13 cellular contexts compared by ENCODE assay signal in genomic region chr12:58086930-58087329, GRCh38.
DNase-seq lines count a peak whose midpoint lies in the region; ATAC-seq, FAIRE-seq and TF ChIP-seq lines count a peak whose summit lies in the region.
"Had no signal": no experiment of that assay in that cellular context is flagged by ENCODE, and none has a peak within 500 bp of the region (broad histone marks: within the 10 kb centered on the region; RNA-seq: fewer than 3 reads in every experiment).

No MANE protein-coding gene starts in this region.

- no peak for TF ChIP-seq RAD21 in H1 (IDR thresholded peaks at IDR 0.05 in 1 of 2, conservative IDR thresholded peaks at IDR 0.05 in 1 of 2; ENCODE audit: low read depth in 2 of 2, low read length in 2 of 2)

- H4K5ac ChIP-seq in H1 (ENCODE audit: insufficient read length, low read depth, low read length) = no peak overlapping the region

- no peak overlapping the region for H3K9ac ChIP-seq in H1 (replicated peaks in 1 of 4; ENCODE audit: extremely low read depth in 1 of 4, low read depth in 3 of 4, low read length in 3 of 4)
- no peak overlapping the region for H3K9ac ChIP-seq in neural progenitor cell

- H3K4ac ChIP-seq in H1 (replicated peaks; ENCODE audit: insufficient read length, low read depth, low read length) = no peak overlapping the region

- no peak overlapping the region for H3K27ac ChIP-seq in H1 (ENCODE audit: low read depth, low read length)
- no peak overlapping the region for H3K27ac ChIP-seq in neural progenitor cell
- no peak overlapping the region for H3K27ac ChIP-seq in foreskin keratinocyte
- H3K27ac ChIP-seq: 22Rv1 had no signal

- no peak overlapping the region for H3K56ac ChIP-seq in H1 (replicated peaks; ENCODE audit: insufficient read length, low read depth, low read length)

- H3K79me1 ChIP-seq in H1 (ENCODE audit: low read depth, low read length) = no peaks in the 10 kb centered on the region

- H2AFZ ChIP-seq in H1 (ENCODE audit: low read length) (peak overlapping the region; percentile 28; the same call in 1 of the 2 replicates), neural progenitor cell (replicated peaks) (no peak overlapping the region)

- no peak overlapping the region for H3K4me3 Mint-ChIP-seq in neural progenitor cell
- H3K4me3 Mint-ChIP-seq: CD14-positive monocyte; CD8-positive, alpha-beta memory T cell had no signal

- peaks cover 6% of the 10 kb centered on the region for H3F3A ChIP-seq in neural progenitor cell (ENCODE audit: low read depth)

- H3K4me1 ChIP-seq in H1 (replicated peaks in 1 of 4; ENCODE audit: control insufficient read depth in 3 of 4, insufficient read depth in 4 of 4, low read length in 3 of 4) (0 out of 7 replicates have a peak, but pooled peaks cover 0 to 4% (median 0%) of the 10 kb centered on the region in 4 experiments), neural progenitor cell (peaks cover 6% of the 10 kb centered on the region), foreskin keratinocyte (no peaks in the 10 kb centered on the region)

- no peak overlapping the region for H3K27ac Mint-ChIP-seq in neural progenitor cell
- H3K27ac Mint-ChIP-seq: CD14-positive monocyte; CD8-positive, alpha-beta memory T cell had no signal

- no peaks in the 10 kb centered on the region for H3K36me3 ChIP-seq in H1 (ENCODE audit: control insufficient read depth in 2 of 4, insufficient read depth in 4 of 4, low read length in 3 of 4)
- no peaks in the 10 kb centered on the region for H3K36me3 ChIP-seq in neural progenitor cell

- 93% methylated on average over 6 of the region's 6 CpGs; no CpG with 5 or more reads in 1 of the 2 experiments for WGBS in H1 (ENCODE audit: extremely low coverage in 1 of 2, insufficient coverage in 1 of 2, insufficient read length in 1 of 2, insufficient replicate concordance in 2 of 2, low coverage in 1 of 2, low lambda C conversion rate in 2 of 2, missing lambda C conversion rate in 1 of 2), 2 experiments

- H3K27me3 ChIP-seq in H1 (replicated peaks in 1 of 4; ENCODE audit: control insufficient read depth in 3 of 4, extremely low read depth in 1 of 4, insufficient read depth in 3 of 4, low read length in 3 of 4) (no peaks in the 10 kb centered on the region), neural progenitor cell (no peaks in the 10 kb centered on the region), foreskin keratinocyte (peaks cover 5% of the 10 kb centered on the region)

- peak; percentile 4 for DNase-seq in NCI-H146 (lab: John Stamatoyannopoulos, UW)
- no peak for DNase-seq in NCI-H146 treated with DMSO at 0.1 percent for 48 hours (lab: John Stamatoyannopoulos, UW; ENCODE audit: unreplicated experiment)
- peak; percentile 20 for DNase-seq in COR-L47 (lab: John Stamatoyannopoulos, UW)
- no peak for DNase-seq in H1 (ENCODE audit: low read depth in 1 of 2, low spot score in 2 of 2)
- peak; percentile 28 for DNase-seq in neural progenitor cell (ENCODE audit: low spot score)
- no peak for DNase-seq in foreskin keratinocyte
- no peak for DNase-seq in NCI-H128 (lab: John Stamatoyannopoulos, UW; ENCODE audit: unreplicated experiment)
- DNase-seq: CD8-positive, alpha-beta memory T cell; DMS53; GF-D8 had no signal

- H3K23ac ChIP-seq in H1 (ENCODE audit: insufficient read length) = no peak overlapping the region

- no peak for ATAC-seq in foreskin keratinocyte

- TF ChIP-seq CTCF in H1 (IDR thresholded peaks at IDR 0.05; ENCODE audit: control extremely low read depth in 1 of 3, insufficient read depth in 1 of 3, low read depth in 1 of 3, low read length in 3 of 3) = no peak
- TF ChIP-seq CTCF in neural progenitor cell (IDR thresholded peaks at IDR 0.05) = no peak
- no peak for TF ChIP-seq CTCF in foreskin keratinocyte (conservative IDR thresholded peaks at IDR 0.05)

- no peak overlapping the region for H2BK120ac ChIP-seq in H1 (replicated peaks; ENCODE audit: low read depth, low read length)

- H3K4me2 ChIP-seq in H1 (ENCODE audit: insufficient read depth in 1 of 2, low read depth in 2 of 2, low read length in 2 of 2) (no peak overlapping the region), neural progenitor cell (peak overlapping the region; percentile 29)

- TF ChIP-seq EP300 in H1 (IDR thresholded peaks at IDR 0.05; ENCODE audit: borderline replicate concordance in 1 of 2, low read depth in 2 of 2, low read length in 2 of 2) = no peak

- peaks cover 19% of the 10 kb centered on the region for H3K4me1 Mint-ChIP-seq in neural progenitor cell
- H3K4me1 Mint-ChIP-seq: CD8-positive, alpha-beta memory T cell had no signal

- H4K91ac ChIP-seq in H1 (replicated peaks; ENCODE audit: insufficient read length, low read length) = no peak overlapping the region

- H3K27me3 Mint-ChIP-seq in neural progenitor cell (ENCODE audit: insufficient read depth, low read depth) = no peaks in the 10 kb centered on the region

- no peak overlapping the region for H2BK15ac ChIP-seq in H1 (ENCODE audit: low read length)

- POLR2A ChIA-PET in H1 (lab: Charles Lee; ENCODE audit: partially characterized antibody) = no interaction called here

- TF ChIP-seq POLR2A in H1 (IDR thresholded peaks at IDR 0.05; ENCODE audit: control extremely low read depth in 1 of 2, low read depth in 2 of 2, low read length in 2 of 2) = no peak

- H2AK5ac ChIP-seq in H1 (ENCODE audit: low read depth, low read length) = no peak overlapping the region

- H3K79me2 ChIP-seq in H1 (ENCODE audit: control insufficient read depth in 1 of 2, insufficient read depth in 2 of 2, low read length in 2 of 2) = no peaks in the 10 kb centered on the region
- H3K79me2 ChIP-seq in neural progenitor cell (ENCODE audit: low read depth) = no peaks in the 10 kb centered on the region

- H3K18ac ChIP-seq in H1 (ENCODE audit: extremely low read depth, low read length) = no peak overlapping the region; the same call in 1 of the 2 replicates

- H3K9me3 ChIP-seq in H1 (ENCODE audit: insufficient read depth in 2 of 2, low read depth in 1 of 2, low read length in 1 of 2) = no peaks in the 10 kb centered on the region; a peak in 1 of 4 replicates
- no peaks in the 10 kb centered on the region for H3K9me3 ChIP-seq in neural progenitor cell (ENCODE audit: low read depth)

- H3K36me3 Mint-ChIP-seq in neural progenitor cell = no peaks in the 10 kb centered on the region
- H3K36me3 Mint-ChIP-seq: CD14-positive monocyte; CD8-positive, alpha-beta memory T cell had no signal

- CTCF ChIA-PET in H1 (lab: Charles Lee; ENCODE audit: partially characterized antibody) = interaction anchor here (0.9 kb wide), 1 partner anchor 19 kb away, joined by 3 read pairs; no protein-coding TSS in a partner anchor

- no peak overlapping the region for H4K8ac ChIP-seq in H1 (ENCODE audit: extremely low read depth, insufficient read depth, low read length)

- H4K20me1 ChIP-seq in H1 (replicated peaks in 1 of 2; ENCODE audit: control insufficient read depth in 1 of 2, insufficient read depth in 2 of 2, low read length in 2 of 2) (no peaks in the 10 kb centered on the region), neural progenitor cell (ENCODE audit: low read depth) (no peaks in the 10 kb centered on the region)

- H3K14ac ChIP-seq in H1 (ENCODE audit: insufficient read length) = no peak overlapping the region

- H2BK20ac ChIP-seq in H1 (ENCODE audit: low read length) = no peak overlapping the region

- no peak overlapping the region for H2BK12ac ChIP-seq in H1 (ENCODE audit: low read depth, low read length)

- H3K4me3 ChIP-seq in H1 (ENCODE audit: extremely low read depth in 1 of 4, insufficient read depth in 2 of 4, low read depth in 3 of 4, low read length in 4 of 4) = no peak overlapping the region
- H3K4me3 ChIP-seq in neural progenitor cell = no peak overlapping the region

- no peaks in the 10 kb centered on the region for H3K23me2 ChIP-seq in H1 (ENCODE audit: low read depth, low read length)

- no peaks in the 10 kb centered on the region for H3K9me3 Mint-ChIP-seq in neural progenitor cell

- no peak for FAIRE-seq in H1 (lab: Jason Lieb, UNC)
- FAIRE-seq: GM19239 had no signal

- no peak overlapping the region for H2BK5ac ChIP-seq in H1 (ENCODE audit: low read depth, low read length)

TF ChIP-seq in H1, 55 proteins besides CTCF, POLR2A, EP300 and RAD21 (continues in another document):
- no peak for TF ChIP-seq RXRA (IDR thresholded peaks at IDR 0.05; ENCODE audit: insufficient read depth, low read depth, low read length)
- no peak for TF ChIP-seq CEBPB (IDR thresholded peaks at IDR 0.05; ENCODE audit: low read depth, low read length)
- TF ChIP-seq USF2 (IDR thresholded peaks at IDR 0.05; ENCODE audit: low read length) = no peak
- TF ChIP-seq PHF8 (conservative IDR thresholded peaks at IDR 0.05; ENCODE audit: low read depth, low read length) = no peak
- no peak for TF ChIP-seq CBX5 (IDR thresholded peaks at IDR 0.05; ENCODE audit: low read depth, low read length)
- no peak for TF ChIP-seq KDM1A (IDR thresholded peaks at IDR 0.05; ENCODE audit: borderline replicate concordance, low read length)
- no peak for TF ChIP-seq FOSL1 (IDR thresholded peaks at IDR 0.05; ENCODE audit: insufficient read depth, low read depth, low read length)
- TF ChIP-seq TAF7 (optimal IDR thresholded peaks at IDR 0.05; ENCODE audit: borderline replicate concordance, low read depth, low read length) = no peak
- no peak for TF ChIP-seq SP2 (IDR thresholded peaks at IDR 0.05; ENCODE audit: low read length)
- TF ChIP-seq EZH2 (IDR thresholded peaks at IDR 0.05; ENCODE audit: low read depth, low read length, severe bottlenecking) = no peak
- TF ChIP-seq JUND (IDR thresholded peaks at IDR 0.05; ENCODE audit: low read length) = no peak
- TF ChIP-seq RFX5 (IDR thresholded peaks at IDR 0.05; ENCODE audit: borderline replicate concordance, low read depth, low read length) = no peak
- TF ChIP-seq BACH1 (IDR thresholded peaks at IDR 0.05; ENCODE audit: low read length) = no peak
- no peak for TF ChIP-seq SRF (IDR thresholded peaks at IDR 0.05; ENCODE audit: low read depth, low read length)
- no peak for TF ChIP-seq RBBP5 (IDR thresholded peaks at IDR 0.05; ENCODE audit: borderline replicate concordance, low read depth, low read length)
- no peak for TF ChIP-seq E2F6 (IDR thresholded peaks at IDR 0.05)
- TF ChIP-seq ZNF274 (IDR thresholded peaks at IDR 0.05; ENCODE audit: borderline replicate concordance, extremely low read depth, low read length) = no peak

Comparison
In these comparisons a context has a peak if more than half of its experiments do, and no peak if none do; other contexts are left out.
1. DNase-seq: peak in NCI-H146 (single experiment), COR-L47 (single experiment) and neural progenitor cell (single experiment); none in NCI-H146 treated with DMSO at 0.1 percent for 48 hours (single experiment), H1 (0 of 2), foreskin keratinocyte (0 of 2) and NCI-H128 (single experiment).